Comparison of ENCODE assay signal across 17 cellular contexts in the genomic region with DNA sequence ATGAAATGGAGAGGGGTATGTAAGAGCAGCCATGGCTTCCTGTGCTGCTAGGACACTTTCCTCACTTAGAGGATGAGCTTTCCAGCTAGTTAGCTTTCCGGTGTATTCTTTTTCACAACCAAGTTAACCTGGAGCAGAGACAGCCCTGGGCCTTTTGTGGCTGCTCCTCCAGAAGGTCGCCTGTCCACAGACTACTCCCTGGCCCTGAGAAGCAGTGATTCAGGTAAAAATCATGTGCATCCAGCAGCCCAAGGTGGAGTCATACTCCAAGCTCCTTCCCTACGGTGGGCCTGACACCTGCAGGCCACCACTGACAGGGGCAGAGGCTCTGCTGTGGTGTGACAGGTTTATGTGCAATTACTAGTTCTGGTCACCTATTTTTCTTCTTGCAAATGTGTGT.
A peak's percentile ranks its signal among the peaks of the same experiment; 100 is the strongest.
DNase-seq lines count a peak whose midpoint lies in the region; ATAC-seq, FAIRE-seq and TF ChIP-seq lines count a peak whose summit lies in the region.
"Had no signal": no experiment of that assay in that cellular context is flagged by ENCODE, and none has a peak within 500 bp of the region (broad histone marks: within the 10 kb centered on the region; RNA-seq: fewer than 3 reads in every experiment).

No MANE protein-coding gene starts in this region.

- intact Hi-C loops in esophagus muscularis mucosa (cut with DNase I) = no loop called here

- H3K27me3 ChIP-seq in esophagus muscularis mucosa = peaks cover 0 to 8% (median 0%) of the 10 kb centered on the region in 4 donors

- no peaks in the 10 kb centered on the region for H3K9me3 ChIP-seq in T-helper 17 cell (ENCODE audit: control insufficient read depth, low read length, poor library complexity, severe bottlenecking)
- no peaks in the 10 kb centered on the region for H3K9me3 ChIP-seq in esophagus muscularis mucosa
- H3K9me3 ChIP-seq: Caco-2 had no signal

- H3K4me1 ChIP-seq in esophagus muscularis mucosa = no peaks in the 10 kb centered on the region
- H3K4me1 ChIP-seq: Caco-2 had no signal

- peak overlapping the region; percentile 31 for H3K4me3 Mint-ChIP-seq in T-helper 17 cell
- H3K4me3 Mint-ChIP-seq: CD8-positive, alpha-beta T cell had no signal

- no peak for ATAC-seq in T-helper 17 cell
- ATAC-seq: CD8-positive, alpha-beta T cell had no signal

- no peak for TF ChIP-seq EP300 in esophagus muscularis mucosa (IDR thresholded peaks at IDR 0.05)

- TF ChIP-seq CTCF in 22Rv1 (IDR thresholded peaks at IDR 0.05) (no peak), esophagus muscularis mucosa (IDR thresholded peaks at IDR 0.05) (no peak), GM20000 (IDR thresholded peaks at IDR 0.05; ENCODE audit: extremely low read depth, missing control alignments) (no peak)

- no peak overlapping the region for H3K27ac Mint-ChIP-seq in T-helper 17 cell
- H3K27ac Mint-ChIP-seq: CD8-positive, alpha-beta T cell had no signal

- H3K27ac ChIP-seq in 22Rv1 (peak overlapping the region; percentile 74), esophagus muscularis mucosa (replicated peaks in 1 of 4) (no peak overlapping the region)
- H3K27ac ChIP-seq: GM23248 had no signal

- H3K4me3 ChIP-seq in esophagus muscularis mucosa = no peak overlapping the region
- H3K4me3 ChIP-seq: GM23248 had no signal

- H3K36me3 ChIP-seq in esophagus muscularis mucosa = no peaks in the 10 kb centered on the region

- peaks cover 2% of the 10 kb centered on the region for H3K4me1 Mint-ChIP-seq in T-helper 17 cell

- peak; percentile 41 for DNase-seq in HT-29 (ENCODE audit: low spot score)
- no peak for DNase-seq in T-helper 17 cell
- peak; percentile 87 for DNase-seq in esophagus muscularis mucosa (ENCODE audit: extremely low spot score)
- no peak for DNase-seq in EL
- DNase-seq in NCI-H2107 (lab: John Stamatoyannopoulos, UW) = no peak
- no peak for DNase-seq in GM20000 (ENCODE audit: low spot score)
- no peak for DNase-seq in frontal cortex (ENCODE audit: low spot score in 2 of 2)
- DNase-seq: C1 segment of cervical spinal cord, Caco-2, DMS153, GM23248, H7, HCEC 1CT had no signal

- H3K36me3 Mint-ChIP-seq in T-helper 17 cell (ENCODE audit: low read depth) = no peaks in the 10 kb centered on the region
- H3K36me3 Mint-ChIP-seq: CD8-positive, alpha-beta T cell had no signal

- no peak for TF ChIP-seq POLR2A in esophagus muscularis mucosa (IDR thresholded peaks at IDR 0.05; ENCODE audit: low read depth)

- FAIRE-seq in frontal cortex (lab: Jason Lieb, UNC) = no peak
- FAIRE-seq: GM12892, H1 had no signal

- peaks cover 10% of the 10 kb centered on the region for H3K27me3 Mint-ChIP-seq in T-helper 17 cell

- WGBS in esophagus muscularis mucosa = no CpG with 5 or more reads among the region's 3 CpGs

Comparison
In these comparisons a context has a peak if more than half of its experiments do, and no peak if none do; other contexts are left out.
1. DNase-seq: peak in HT-29 (single experiment) and esophagus muscularis mucosa (single experiment); none in T-helper 17 cell (0 of 3), EL (single experiment), NCI-H2107 (single experiment), GM20000 (single experiment) and frontal cortex (0 of 2).